ENCODE assay signal across 8 cellular contexts in the genomic region with DNA sequence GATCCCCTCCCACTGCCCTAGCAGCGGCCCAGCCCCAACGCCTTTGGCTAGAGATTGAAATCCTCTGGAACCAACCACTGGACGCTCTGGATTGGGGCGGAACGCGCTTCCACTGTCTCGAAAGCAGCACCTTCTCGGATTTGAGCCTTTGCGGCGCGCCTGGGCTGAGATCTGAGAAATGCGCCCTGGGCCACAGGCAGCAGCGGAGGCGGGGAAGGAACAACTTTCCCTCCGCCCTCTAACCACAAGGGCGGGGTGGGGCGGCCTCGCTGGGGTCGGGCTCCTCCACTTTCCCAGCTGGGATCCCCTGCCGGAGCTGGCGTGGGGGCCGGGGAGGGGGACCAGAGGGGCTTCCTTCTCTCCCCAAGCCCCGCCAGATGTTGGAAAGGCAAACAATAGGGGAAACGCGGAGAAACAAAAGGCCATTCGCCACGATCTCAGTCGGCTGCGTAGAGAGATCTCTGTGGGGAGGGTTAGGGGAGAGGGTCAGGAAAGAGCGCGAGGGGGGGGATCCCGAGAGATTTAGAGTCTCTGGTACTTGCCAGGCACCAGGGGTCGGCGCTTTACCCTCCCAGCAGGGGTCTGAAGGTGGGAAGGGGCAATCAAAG. TPM values are rescaled to one million over a fixed set of nuclear protein-coding genes. Genes with fewer than 3 reads are reported as not detected.
DNase-seq lines count a peak whose midpoint lies in the region; ATAC-seq, FAIRE-seq and TF ChIP-seq lines count a peak whose summit lies in the region.

No MANE protein-coding gene starts in this region.

- no peak for FAIRE-seq in A549 (lab: Jason Lieb, UNC)

- H3K4me1 ChIP-seq in A549: peaks cover 3% of the 10 kb centered on the region; the same call in 1 of the 3 replicates

- H3K4me1 Mint-ChIP-seq in WTC11: peaks cover 63% of the 10 kb centered on the region

- no peak for TF ChIP-seq CTCF in A549 (IDR thresholded peaks at IDR 0.05)
- no peak for TF ChIP-seq CTCF in WTC11 (IDR thresholded peaks at IDR 0.05)

- no peaks in the 10 kb centered on the region for H3K9me3 ChIP-seq in A549

- WGBS in A549 (ENCODE audit: missing lambda C conversion rate): 53% methylated on average over 32 of the region's 34 CpGs

- TF ChIP-seq RAD21 in A549 (conservative IDR thresholded peaks at IDR 0.05 in 1 of 2, IDR thresholded peaks at IDR 0.05 in 1 of 2): no peak

- H3K9me3 Mint-ChIP-seq in WTC11: no peaks in the 10 kb centered on the region

- peak overlapping the region; percentile 96 for H3K27ac Mint-ChIP-seq in WTC11

- peaks cover 3% of the 10 kb centered on the region; the same call in 1 of the 2 replicates for H3K27me3 Mint-ChIP-seq in WTC11 (ENCODE audit: low read depth)

- H3K4me3 ChIP-seq in A549 (peak overlapping the region; percentile 70), skin epidermis (peak overlapping the region; percentile 50 to 85 (median 70))

- peak overlapping the region; percentile 86 for H3K4me2 ChIP-seq in A549

- no peak for TF ChIP-seq POLR2A in A549 (IDR thresholded peaks at IDR 0.05; ENCODE audit: low read length)

- CTCF ChIA-PET in A549 (lab: Yijun Ruan, JAX) (interaction anchor here (1.2 to 19.4 kb wide), 3 partner anchors 19 to 195 kb away, joined by 3 to 266 read pairs (median 20); no protein-coding TSS in a partner anchor), WTC11 (lab: Charles Lee) (interaction anchor here (0.6 to 1.6 kb wide), 5 partner anchors 38 to 200 kb away, joined by 3 to 11 read pairs (median 3); no protein-coding TSS in a partner anchor)

- no peak for TF ChIP-seq EP300 in A549 (IDR thresholded peaks at IDR 0.05)

- peak in 1 of 2 experiments; percentile 26; a peak in 3 of 6 replicates for ATAC-seq in A549
- peak; percentile 48 for ATAC-seq in GM19043 (IDR thresholded peaks at IDR 0.05; ENCODE audit: low read depth, unreplicated experiment)
- ATAC-seq in HG03342 (IDR thresholded peaks at IDR 0.05; ENCODE audit: unreplicated experiment): peak; percentile 50
- peak; percentile 73 for ATAC-seq in WTC11

- DNase-seq in A549 (ENCODE audit: low read depth in 1 of 2, low spot score in 1 of 2): no peak
- peak; percentile 85 for DNase-seq in WTC11 (ENCODE audit: low spot score)
- peak; percentile 49 for DNase-seq in central memory CD4-positive, alpha-beta T cell
- peak; percentile 96 for DNase-seq in islet precursor cell
- DNase-seq in HK-2 (ENCODE audit: unreplicated experiment): no peak

- H3K27ac ChIP-seq in A549: peak overlapping the region; percentile 74 to 86
- peak overlapping the region; percentile 50 to 96 (median 90) for H3K27ac ChIP-seq in skin epidermis

- POLR2A ChIA-PET in A549 (lab: Yijun Ruan, JAX) (interaction anchor here (1.6 kb wide), 1 partner anchor 195 kb away, joined by 9 read pairs; no protein-coding TSS in a partner anchor), WTC11 (lab: Charles Lee) (no interaction called here)

- H3K36me3 Mint-ChIP-seq in WTC11: peaks cover 5% of the 10 kb centered on the region; the same call in 1 of the 2 replicates

- peak overlapping the region; percentile 94 for H3K4me3 Mint-ChIP-seq in WTC11

TF ChIP-seq in A549, 52 proteins besides CTCF, POLR2A, EP300 and RAD21:
- TF ChIP-seq HEYL (CRISPR knock-in tag; IDR thresholded peaks at IDR 0.05) (no peak), SREBF2 (IDR thresholded peaks at IDR 0.05) (no peak)

TF ChIP-seq in WTC11, 78 proteins besides CTCF, POLR2A, EP300 and RAD21:
- TF ChIP-seq ETV6 (CRISPR knock-in tag; IDR thresholded peaks at IDR 0.05) (0 out of 2 replicates have a peak, but pooled peaks have one; percentile 33), NR3C1 (CRISPR knock-in tag; conservative IDR thresholded peaks at IDR 0.05; ENCODE audit: low read depth) (0 out of 2 replicates have a peak, but pooled peaks have one; percentile 46), ELF4 (CRISPR knock-in tag; IDR thresholded peaks at IDR 0.05; ENCODE audit: low read depth) (no peak), ZNF317 (CRISPR knock-in tag; IDR thresholded peaks at IDR 0.05; ENCODE audit: borderline replicate concordance, low read depth) (no peak), ZNF219 (CRISPR knock-in tag; IDR thresholded peaks at IDR 0.05; ENCODE audit: borderline replicate concordance) (no peak), TEAD1 (CRISPR knock-in tag; IDR thresholded peaks at IDR 0.05) (0 out of 2 replicates have a peak, but pooled peaks have one; percentile 33), NFYB (CRISPR knock-in tag; conservative IDR thresholded peaks at IDR 0.05; ENCODE audit: low read depth) (peak; percentile 39; the same call in 1 of the 2 replicates), SP1 (CRISPR knock-in tag; conservative IDR thresholded peaks at IDR 0.05) (peak; percentile 37; the same call in 1 of the 2 replicates)
- TF ChIP-seq, protein P1, sequence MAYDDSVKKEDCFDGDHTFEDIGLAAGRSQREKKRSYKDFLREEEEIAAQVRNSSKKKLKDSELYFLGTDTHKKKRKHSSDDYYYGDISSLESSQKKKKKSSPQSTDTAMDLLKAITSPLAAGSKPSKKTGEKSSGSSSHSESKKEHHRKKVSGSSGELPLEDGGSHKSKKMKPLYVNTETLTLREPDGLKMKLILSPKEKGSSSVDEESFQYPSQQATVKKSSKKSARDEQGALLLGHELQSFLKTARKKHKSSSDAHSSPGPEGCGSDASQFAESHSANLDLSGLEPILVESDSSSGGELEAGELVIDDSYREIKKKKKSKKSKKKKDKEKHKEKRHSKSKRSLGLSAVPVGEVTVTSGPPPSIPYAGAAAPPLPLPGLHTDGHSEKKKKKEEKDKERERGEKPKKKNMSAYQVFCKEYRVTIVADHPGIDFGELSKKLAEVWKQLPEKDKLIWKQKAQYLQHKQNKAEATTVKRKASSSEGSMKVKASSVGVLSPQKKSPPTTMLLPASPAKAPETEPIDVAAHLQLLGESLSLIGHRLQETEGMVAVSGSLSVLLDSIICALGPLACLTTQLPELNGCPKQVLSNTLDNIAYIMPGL (CRISPR knock-in tag; IDR thresholded peaks at IDR 0.05): peak; percentile 27; the same call in 1 of the 2 replicates
- TF ChIP-seq, protein P2, sequence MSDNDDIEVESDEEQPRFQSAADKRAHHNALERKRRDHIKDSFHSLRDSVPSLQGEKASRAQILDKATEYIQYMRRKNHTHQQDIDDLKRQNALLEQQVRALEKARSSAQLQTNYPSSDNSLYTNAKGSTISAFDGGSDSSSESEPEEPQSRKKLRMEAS (CRISPR knock-in tag; IDR thresholded peaks at IDR 0.05): 0 out of 2 replicates have a peak, but pooled peaks have one; percentile 56

RNA-seq across cellular contexts. Expression of a gene that starts 1.2 kb away (rescaled TPM):
- 5.2 and 6.0 TPM in 2 replicates for polyA plus RNA-seq in A549 (2011; rRNA removed)
- polyA plus RNA-seq in A549 (2012; cell fraction: cytosol; rRNA removed): 2.0 and 2.6 TPM in 2 replicates
- 1.1 and 1.9 TPM in 2 replicates for polyA plus RNA-seq in A549 (2012; cell fraction: nucleus; rRNA removed)
- 5.7 to 7.6 TPM (median 6.4 TPM) in 3 replicates for polyA plus RNA-seq in A549 (2017; fragmentation: RNase III; extraction: RNeasy Plus Mini Kit Qiagen cat#74134 plus additional on column Dnase treatment)
- 8.3 and 8.5 TPM in 2 replicates for polyA minus RNA-seq in A549 (2011; rRNA and poly(A)+ RNA removed)
- total RNA-seq in WTC11 (2021): 18.9 to 25.1 TPM (median 20.9 TPM) in 3 replicates

RNA-seq across cellular contexts. Expression of a gene that starts 4.3 kb away (rescaled TPM):
- polyA plus RNA-seq in A549 (2011; rRNA removed) (not detected in 2 replicates), A549 (2017; fragmentation: RNase III; extraction: RNeasy Plus Mini Kit Qiagen cat#74134 plus additional on column Dnase treatment) (not detected in 3 replicates)
- not detected in 2 replicates for polyA plus RNA-seq in A549 (2012; cell fraction: cytosol; rRNA removed)
- not detected in 2 replicates for polyA plus RNA-seq in A549 (2012; cell fraction: nucleus; rRNA removed)
- polyA minus RNA-seq in A549 (2011; rRNA and poly(A)+ RNA removed): not detected in 2 replicates
- total RNA-seq in WTC11 (2021): not detected in 3 replicates

RNA-seq across cellular contexts. Expression of a gene that starts 44.9 kb away (rescaled TPM):
- 10.7 and 16.4 TPM in 2 replicates for polyA plus RNA-seq in A549 (2011; rRNA removed)
- polyA plus RNA-seq in A549 (2012; cell fraction: cytosol; rRNA removed): 1.5 and 1.9 TPM in 2 replicates
- 1.7 and 2.9 TPM in 2 replicates for polyA plus RNA-seq in A549 (2012; cell fraction: nucleus; rRNA removed)
- polyA plus RNA-seq in A549 (2017; fragmentation: RNase III; extraction: RNeasy Plus Mini Kit Qiagen cat#74134 plus additional on column Dnase treatment): 3.0 to 4.1 TPM (median 4.0 TPM) in 3 replicates
- 4.2 and 5.1 TPM in 2 replicates for polyA minus RNA-seq in A549 (2011; rRNA and poly(A)+ RNA removed)
- total RNA-seq in WTC11 (2021): 21.5 to 23.1 TPM (median 21.5 TPM) in 3 replicates

Comparison
In these comparisons a context has a peak if more than half of its experiments do, and no peak if none do; other contexts are left out.
1. DNase-seq: peak in WTC11 (single experiment), central memory CD4-positive, alpha-beta T cell (single experiment) and islet precursor cell (single experiment); none in A549 (0 of 2) and HK-2 (single experiment).